In genomic region chr17:50079334-50080095, GRCh38 we compare ENCODE assay signal across 1 cellular context.
TF ChIP-seq lines count a peak whose summit lies in the region.

No MANE protein-coding gene starts in this region.

TF ChIP-seq in H1, 55 proteins besides CTCF, POLR2A, EP300 and RAD21 (continued from another document):
- no peak for TF ChIP-seq ATF2 (IDR thresholded peaks at IDR 0.05; ENCODE audit: low read length)
- no peak; the same call in 1 of the 2 replicates for TF ChIP-seq SP4 (IDR thresholded peaks at IDR 0.05; ENCODE audit: low read length)
- TF ChIP-seq TAF1 (IDR thresholded peaks at IDR 0.05; ENCODE audit: low read depth, low read length), result no peak
- peak; percentile 65; the same call in 1 of the 2 replicates for TF ChIP-seq JUND (IDR thresholded peaks at IDR 0.05; ENCODE audit: low read length)
- TF ChIP-seq SIX5 (IDR thresholded peaks at IDR 0.05; ENCODE audit: low read depth, low read length), result no peak
- TF ChIP-seq SAP30 (IDR thresholded peaks at IDR 0.05; ENCODE audit: insufficient read depth, insufficient replicate concordance, low read length), result no peak
- no peak for TF ChIP-seq SIN3A (conservative IDR thresholded peaks at IDR 0.05 in 1 of 2, IDR thresholded peaks at IDR 0.05 in 1 of 2; ENCODE audit: low read depth in 1 of 2, low read length in 2 of 2)
- peak; percentile 46; the same call in 1 of the 2 replicates for TF ChIP-seq POLR2AphosphoS5 (IDR thresholded peaks at IDR 0.05; ENCODE audit: low read depth, low read length)
- no peak for TF ChIP-seq GABPA (IDR thresholded peaks at IDR 0.05; ENCODE audit: borderline replicate concordance, insufficient read depth, low read length)
- peak; percentile 74 for TF ChIP-seq ATF3 (IDR thresholded peaks at IDR 0.05; ENCODE audit: insufficient read depth, low read depth, low read length)
- TF ChIP-seq SP2 (IDR thresholded peaks at IDR 0.05; ENCODE audit: low read length), result no peak
- no peak for TF ChIP-seq CTBP2 (IDR thresholded peaks at IDR 0.05; ENCODE audit: borderline replicate concordance, insufficient read depth, insufficient read length, low read length)
- TF ChIP-seq RXRA (IDR thresholded peaks at IDR 0.05; ENCODE audit: insufficient read depth, low read depth, low read length), result no peak
- no peak for TF ChIP-seq KDM1A (IDR thresholded peaks at IDR 0.05; ENCODE audit: borderline replicate concordance, low read length)
- no peak for TF ChIP-seq CEBPB (IDR thresholded peaks at IDR 0.05; ENCODE audit: low read depth, low read length)
- no peak for TF ChIP-seq SUZ12 (IDR thresholded peaks at IDR 0.05; ENCODE audit: low read length)
- TF ChIP-seq HDAC2 (IDR thresholded peaks at IDR 0.05; ENCODE audit: borderline replicate concordance in 1 of 2, low read depth in 2 of 2, low read length in 2 of 2), result no peak
- TF ChIP-seq CHD1 (IDR thresholded peaks at IDR 0.05; ENCODE audit: low read depth, low read length), result no peak
- TF ChIP-seq CHD7 (IDR thresholded peaks at IDR 0.05; ENCODE audit: insufficient replicate concordance, low read length), result no peak
- no peak for TF ChIP-seq POU5F1 (IDR thresholded peaks at IDR 0.05; ENCODE audit: low read depth, low read length)
- no peak for TF ChIP-seq SRF (IDR thresholded peaks at IDR 0.05; ENCODE audit: low read depth, low read length)
- no peak for TF ChIP-seq GTF2F1 (IDR thresholded peaks at IDR 0.05; ENCODE audit: borderline replicate concordance, low read depth, low read length)
- no peak for TF ChIP-seq BRCA1 (IDR thresholded peaks at IDR 0.05; ENCODE audit: low read depth, low read length)
- TF ChIP-seq BACH1 (IDR thresholded peaks at IDR 0.05; ENCODE audit: low read length), result no peak
- no peak for TF ChIP-seq NANOG (IDR thresholded peaks at IDR 0.05; ENCODE audit: insufficient read depth, low read depth, low read length, poor library complexity, severe bottlenecking)
- TF ChIP-seq EGR1 (IDR thresholded peaks at IDR 0.05; ENCODE audit: borderline replicate concordance, low read depth, low read length), result no peak
- no peak for TF ChIP-seq EZH2 (IDR thresholded peaks at IDR 0.05; ENCODE audit: low read depth, low read length, severe bottlenecking)
- no peak for TF ChIP-seq JUN (IDR thresholded peaks at IDR 0.05; ENCODE audit: low read depth, low read length)
- no peak for TF ChIP-seq SP1 (IDR thresholded peaks at IDR 0.05; ENCODE audit: low read depth, low read length)
- TF ChIP-seq MAFK (IDR thresholded peaks at IDR 0.05; ENCODE audit: low read depth, low read length), result no peak
- TF ChIP-seq KDM5A (IDR thresholded peaks at IDR 0.05; ENCODE audit: low read length), result no peak
- TF ChIP-seq PHF8 (conservative IDR thresholded peaks at IDR 0.05; ENCODE audit: low read depth, low read length), result no peak
- TF ChIP-seq ZNF274 (IDR thresholded peaks at IDR 0.05; ENCODE audit: borderline replicate concordance, extremely low read depth, low read length), result no peak
- no peak for TF ChIP-seq CHD2 (IDR thresholded peaks at IDR 0.05; ENCODE audit: low read length)
- TF ChIP-seq ASH2L (IDR thresholded peaks at IDR 0.05; ENCODE audit: low read length), result no peak
- TF ChIP-seq NRF1 (IDR thresholded peaks at IDR 0.05; ENCODE audit: low read depth, low read length), result no peak
- no peak for TF ChIP-seq HDAC6 (IDR thresholded peaks at IDR 0.05; ENCODE audit: low read depth, low read length)
- TF ChIP-seq TCF12 (IDR thresholded peaks at IDR 0.05; ENCODE audit: low read depth, low read length), result no peak
- no peak for TF ChIP-seq FOSL1 (IDR thresholded peaks at IDR 0.05; ENCODE audit: insufficient read depth, low read depth, low read length)
- peak; percentile 54; the same call in 1 of the 2 replicates for TF ChIP-seq CREB1 (IDR thresholded peaks at IDR 0.05)
- TF ChIP-seq KDM4A (IDR thresholded peaks at IDR 0.05; ENCODE audit: low read depth, low read length, severe bottlenecking), result no peak
- peak; percentile 79 for TF ChIP-seq YY1 (IDR thresholded peaks at IDR 0.05; ENCODE audit: low read depth, low read length)
- no peak for TF ChIP-seq USF2 (IDR thresholded peaks at IDR 0.05; ENCODE audit: low read length)
- TF ChIP-seq RFX5 (IDR thresholded peaks at IDR 0.05; ENCODE audit: borderline replicate concordance, low read depth, low read length), result no peak
- TF ChIP-seq CBX8 (IDR thresholded peaks at IDR 0.05; ENCODE audit: borderline replicate concordance, low read depth, low read length), result no peak
- TF ChIP-seq E2F6 (IDR thresholded peaks at IDR 0.05), result no peak
- TF ChIP-seq TAF7 (optimal IDR thresholded peaks at IDR 0.05; ENCODE audit: borderline replicate concordance, low read depth, low read length), result peak; percentile 92
- no peak for TF ChIP-seq RNF2 (IDR thresholded peaks at IDR 0.05; ENCODE audit: borderline replicate concordance, low read depth, low read length, missing control alignments, poor library complexity, severe bottlenecking)
- TF ChIP-seq SIRT6 (IDR thresholded peaks at IDR 0.05; ENCODE audit: low read length), result no peak
- no peak for TF ChIP-seq TEAD4 (IDR thresholded peaks at IDR 0.05; ENCODE audit: low read depth, low read length)
- no peak for TF ChIP-seq CBX5 (IDR thresholded peaks at IDR 0.05; ENCODE audit: low read depth, low read length)
